29 cellular contexts compared by ENCODE assay signal in genomic region chr6:13868236-13868635, GRCh38. TPM values are rescaled to one million over a fixed set of nuclear protein-coding genes. Genes with fewer than 3 reads are reported as not detected.
DNase-seq lines count a peak whose midpoint lies in the region; ATAC-seq, FAIRE-seq and TF ChIP-seq lines count a peak whose summit lies in the region.
"Had no signal": no experiment of that assay in that cellular context is flagged by ENCODE, and none has a peak within 500 bp of the region (broad histone marks: within the 10 kb centered on the region; RNA-seq: fewer than 3 reads in every experiment).

No MANE protein-coding gene starts in this region.

- intact Hi-C loops in IMR-90 (cut with micrococcal nuclease) (no loop called here), upper lobe of right lung (cut with DNase I) (no loop called here)

- dilution Hi-C loops in IMR-90 (cut with HindIII; ENCODE audit: low sequenced_read_pairs, unreplicated experiment): no loop called here

- H3K9ac ChIP-seq in IMR-90 (ENCODE audit: low read depth, low read length) (no peak overlapping the region), H1 (replicated peaks in 1 of 4; ENCODE audit: extremely low read depth in 1 of 4, low read depth in 3 of 4, low read length in 3 of 4) (no peak overlapping the region), H9 (ENCODE audit: extremely low read depth, insufficient read length, low read length) (no peak overlapping the region)
- H3K9ac ChIP-seq: BLaER1 had no signal

- ATAC-seq in IMR-90 (ENCODE audit: low read depth) (no peak), GM21447 (IDR thresholded peaks at IDR 0.05; ENCODE audit: unreplicated experiment) (no peak), upper lobe of right lung (no peak)
- ATAC-seq: GM12878 had no signal

- peak overlapping the region; percentile 43 for H2AFZ ChIP-seq in IMR-90 (replicated peaks; ENCODE audit: low read length, poor library complexity)
- H2AFZ ChIP-seq in H1 (ENCODE audit: low read length): no peak overlapping the region
- H2AFZ ChIP-seq in H9 (ENCODE audit: low read length): no peak overlapping the region

- H3K9me3 Mint-ChIP-seq in osteocyte (ENCODE audit: unreplicated experiment) (no peaks in the 10 kb centered on the region), H9 (no peaks in the 10 kb centered on the region)
- H3K9me3 Mint-ChIP-seq: CD8-positive, alpha-beta memory T cell had no signal

- no peak overlapping the region for H4K91ac ChIP-seq in IMR-90 (ENCODE audit: insufficient read depth, low read depth, low read length)
- H4K91ac ChIP-seq in H1 (replicated peaks; ENCODE audit: insufficient read length, low read length): no peak overlapping the region
- no peak overlapping the region for H4K91ac ChIP-seq in H9 (ENCODE audit: insufficient read length, low read depth, low read length)

- no peaks in the 10 kb centered on the region for H3K9me1 ChIP-seq in IMR-90 (ENCODE audit: insufficient read depth, low read length)

- H4K5ac ChIP-seq in IMR-90 (ENCODE audit: low read depth, low read length) (no peak overlapping the region), H1 (ENCODE audit: insufficient read length, low read depth, low read length) (no peak overlapping the region), H9 (ENCODE audit: insufficient read length, low read depth, low read length) (no peak overlapping the region)

- TF ChIP-seq POLR2A in IMR-90 (IDR thresholded peaks at IDR 0.05; ENCODE audit: low read depth, low read length) (no peak), H1 (IDR thresholded peaks at IDR 0.05; ENCODE audit: control extremely low read depth in 1 of 2, low read depth in 2 of 2, low read length in 2 of 2) (no peak)

- H3K4ac ChIP-seq in IMR-90 (ENCODE audit: low read depth, low read length) (no peak overlapping the region), H1 (replicated peaks; ENCODE audit: insufficient read length, low read depth, low read length) (no peak overlapping the region), H9 (ENCODE audit: low read depth, low read length) (no peak overlapping the region)

- FAIRE-seq in HTR-8/SVneo (lab: Jason Lieb, UNC) (peak; percentile 70), H1 (lab: Jason Lieb, UNC) (no peak)
- FAIRE-seq: A204.1, GM12878, GM12892, GM18507, GM19239 had no signal

- H3K4me2 ChIP-seq in IMR-90 (ENCODE audit: low read depth, low read length): no peak overlapping the region
- H3K4me2 ChIP-seq in H1 (ENCODE audit: insufficient read depth in 1 of 2, low read depth in 2 of 2, low read length in 2 of 2): no peak overlapping the region
- no peak overlapping the region for H3K4me2 ChIP-seq in H9 (ENCODE audit: insufficient read depth, insufficient read length, low read length)
- H3K4me2 ChIP-seq: BLaER1 had no signal

- H3K56ac ChIP-seq in IMR-90 (ENCODE audit: extremely low read depth, insufficient read depth, low read length): no peak overlapping the region
- H3K56ac ChIP-seq in H1 (replicated peaks; ENCODE audit: insufficient read length, low read depth, low read length): no peak overlapping the region
- H3K56ac ChIP-seq in H9 (ENCODE audit: insufficient read length, low read depth, low read length): no peak overlapping the region

- H3K4me3 Mint-ChIP-seq in osteocyte (ENCODE audit: unreplicated experiment) (no peak overlapping the region), H9 (no peak overlapping the region)
- H3K4me3 Mint-ChIP-seq: CD14-positive monocyte; CD4-positive, alpha-beta memory T cell; CD4-positive, CD25-positive, alpha-beta regulatory T cell; CD8-positive, alpha-beta memory T cell had no signal

- H3K14ac ChIP-seq in IMR-90 (replicated peaks; ENCODE audit: low read depth, low read length): no peak overlapping the region
- no peak overlapping the region for H3K14ac ChIP-seq in H1 (ENCODE audit: insufficient read length)
- no peak overlapping the region for H3K14ac ChIP-seq in H9 (ENCODE audit: insufficient read depth, low read length)

- H3K36me3 Mint-ChIP-seq in osteocyte (ENCODE audit: unreplicated experiment) (no peaks in the 10 kb centered on the region), H9 (ENCODE audit: insufficient read depth in 1 of 3, low read depth in 3 of 3) (no peaks in the 10 kb centered on the region)
- H3K36me3 Mint-ChIP-seq: CD14-positive monocyte; CD4-positive, alpha-beta memory T cell; CD4-positive, CD25-positive, alpha-beta regulatory T cell; CD8-positive, alpha-beta memory T cell had no signal

- H2BK120ac ChIP-seq in IMR-90 (ENCODE audit: low read depth, low read length) (no peak overlapping the region), H1 (replicated peaks; ENCODE audit: low read depth, low read length) (no peak overlapping the region), H9 (ENCODE audit: low read depth, low read length, poor library complexity, severe bottlenecking) (no peak overlapping the region)

- in situ Hi-C loops in IMR-90 (cut with MboI; ENCODE audit: low sequenced_read_pairs): no loop called here

- no peak for DNase-seq in HTR-8/SVneo (ENCODE audit: insufficient read length, low spot score)
- no peak for DNase-seq in IMR-90
- no peak for DNase-seq in H1 (ENCODE audit: low read depth in 1 of 2, low spot score in 2 of 2)
- DNase-seq in osteocyte (ENCODE audit: extremely low spot score, unreplicated experiment): peak; percentile 54
- no peak for DNase-seq in upper lobe of right lung
- no peak for DNase-seq in H9
- DNase-seq: 8988T; ACHN; BE2C; C1 segment of cervical spinal cord; CD4-positive, alpha-beta memory T cell; CD4-positive, CD25-positive, alpha-beta regulatory T cell; CD8-positive, alpha-beta memory T cell; COR-L47; DMS 273 treated with DMSO at 0.1 percent for 48 hours; DMS153; DMS53; DMS79; DND-41; EL; GDM1 had no signal

- H3K36me3 ChIP-seq in IMR-90 (ENCODE audit: control insufficient read depth, insufficient read depth, low read length) (no peaks in the 10 kb centered on the region), H1 (ENCODE audit: control insufficient read depth in 2 of 4, insufficient read depth in 4 of 4, low read length in 3 of 4) (no peaks in the 10 kb centered on the region), upper lobe of right lung (no peaks in the 10 kb centered on the region)
- H3K36me3 ChIP-seq: BE2C, BLaER1 had no signal

- no TSS peak for BruUV-seq in IMR-90 (replicated peaks; lab: Mats Ljungman, UMichigan)

- no peak overlapping the region for H3K23ac ChIP-seq in IMR-90 (ENCODE audit: low read depth, low read length)
- H3K23ac ChIP-seq in H1 (ENCODE audit: insufficient read length): no peak overlapping the region
- H3K23ac ChIP-seq in H9 (ENCODE audit: insufficient read length, low read depth, low read length): no peak overlapping the region

- H4K20me1 ChIP-seq in IMR-90 (ENCODE audit: insufficient read depth, low read length): no peaks in the 10 kb centered on the region
- H4K20me1 ChIP-seq in H1 (replicated peaks in 1 of 2; ENCODE audit: control insufficient read depth in 1 of 2, insufficient read depth in 2 of 2, low read length in 2 of 2): no peaks in the 10 kb centered on the region
- no peaks in the 10 kb centered on the region for H4K20me1 ChIP-seq in H9 (ENCODE audit: control insufficient read depth, insufficient read depth, insufficient read length)
- H4K20me1 ChIP-seq: BLaER1 had no signal

- no peak overlapping the region for H3K4me3 ChIP-seq in IMR-90 (ENCODE audit: insufficient read depth, low read depth, low read length)
- H3K4me3 ChIP-seq in H1 (ENCODE audit: extremely low read depth in 1 of 4, insufficient read depth in 2 of 4, low read depth in 3 of 4, low read length in 4 of 4): no peak overlapping the region
- no peak overlapping the region for H3K4me3 ChIP-seq in upper lobe of right lung
- H3K4me3 ChIP-seq: BLaER1, GM12878 had no signal

- H3K27ac ChIP-seq in IMR-90 (ENCODE audit: insufficient read depth, low read length): no peak overlapping the region
- H3K27ac ChIP-seq in H1 (ENCODE audit: low read depth, low read length): no peak overlapping the region
- H3K27ac ChIP-seq in upper lobe of right lung: no peak overlapping the region
- no peak overlapping the region for H3K27ac ChIP-seq in H9 (ENCODE audit: insufficient read length, low read depth, low read length)
- H3K27ac ChIP-seq: BLaER1 had no signal

- H3K9me3 ChIP-seq in IMR-90 (ENCODE audit: control insufficient read depth, insufficient read depth, low read length) (no peaks in the 10 kb centered on the region), H1 (ENCODE audit: insufficient read depth in 2 of 2, low read depth in 1 of 2, low read length in 1 of 2) (no peaks in the 10 kb centered on the region; a peak in 1 of 4 replicates), upper lobe of right lung (no peaks in the 10 kb centered on the region), H9 (ENCODE audit: control insufficient read depth, low read depth, low read length) (no peaks in the 10 kb centered on the region)
- H3K9me3 ChIP-seq: BE2C, BLaER1 had no signal

- H3K23me2 ChIP-seq in H1 (ENCODE audit: low read depth, low read length) (no peaks in the 10 kb centered on the region; the same call in 1 of the 2 replicates), H9 (ENCODE audit: insufficient read length, low read depth, low read length, poor library complexity, severe bottlenecking) (no peaks in the 10 kb centered on the region)

- H3K4me1 Mint-ChIP-seq in osteocyte (ENCODE audit: unreplicated experiment): peaks cover 6% of the 10 kb centered on the region
- peaks cover 4 to 8% of the 10 kb centered on the region in 2 experiments for H3K4me1 Mint-ChIP-seq in H9

- H3K27me3 Mint-ChIP-seq in osteocyte (ENCODE audit: unreplicated experiment) (peaks cover 19% of the 10 kb centered on the region), H9 (ENCODE audit: low read depth) (peaks cover 22% of the 10 kb centered on the region)

- H4K8ac ChIP-seq in IMR-90 (ENCODE audit: low read depth in 2 of 2, low read length in 2 of 2): no peak overlapping the region
- 0 out of 2 replicates have a peak overlapping the region, but pooled peaks have one; percentile 46 for H4K8ac ChIP-seq in H1 (ENCODE audit: extremely low read depth, insufficient read depth, low read length)
- H4K8ac ChIP-seq in H9 (replicated peaks; ENCODE audit: insufficient read length, low read depth, low read length): no peak overlapping the region

- H2BK15ac ChIP-seq in IMR-90 (ENCODE audit: low read depth, low read length) (no peak overlapping the region), H1 (ENCODE audit: low read length) (no peak overlapping the region), H9 (ENCODE audit: low read depth, low read length) (no peak overlapping the region)

- no peak overlapping the region for H3T11ph ChIP-seq in H9 (ENCODE audit: low read length)

- no peak overlapping the region for H2AK9ac ChIP-seq in IMR-90 (replicated peaks; ENCODE audit: low read depth, low read length, poor library complexity)

- H3K4me1 ChIP-seq in IMR-90 (ENCODE audit: control insufficient read depth, insufficient read depth, low read length) (no peaks in the 10 kb centered on the region), H1 (replicated peaks in 1 of 4; ENCODE audit: control insufficient read depth in 3 of 4, insufficient read depth in 4 of 4, low read length in 3 of 4) (peaks cover 0 to 5% (median under 1%) of the 10 kb centered on the region in 4 experiments; a peak in 2 of 7 replicates), upper lobe of right lung (peaks cover 1% of the 10 kb centered on the region), H9 (ENCODE audit: insufficient read depth, low read length) (no peaks in the 10 kb centered on the region)
- H3K4me1 ChIP-seq: BE2C had no signal

- H2AK5ac ChIP-seq in IMR-90 (ENCODE audit: low read depth, low read length) (no peak overlapping the region), H1 (ENCODE audit: low read depth, low read length) (no peak overlapping the region), H9 (ENCODE audit: insufficient read length, low read length) (no peak overlapping the region)

- H2BK12ac ChIP-seq in H1 (ENCODE audit: low read depth, low read length) (no peak overlapping the region), H9 (ENCODE audit: insufficient read length, low read depth, low read length) (no peak overlapping the region)

- H3K79me1 ChIP-seq in IMR-90 (ENCODE audit: low read depth in 1 of 2, low read length in 2 of 2) (no peaks in the 10 kb centered on the region), H1 (ENCODE audit: low read depth, low read length) (no peaks in the 10 kb centered on the region), H9 (ENCODE audit: insufficient read depth, low read depth, low read length, poor library complexity, severe bottlenecking) (no peaks in the 10 kb centered on the region)

- H2BK20ac ChIP-seq in IMR-90 (ENCODE audit: low read depth, low read length): no peak overlapping the region
- H2BK20ac ChIP-seq in H1 (ENCODE audit: low read length): no peak overlapping the region
- no peak overlapping the region for H2BK20ac ChIP-seq in H9 (ENCODE audit: low read depth, low read length, poor library complexity, severe bottlenecking)

- H3K27ac Mint-ChIP-seq in osteocyte (ENCODE audit: unreplicated experiment) (no peak overlapping the region), H9 (no peak overlapping the region)
- H3K27ac Mint-ChIP-seq: CD4-positive, alpha-beta memory T cell; CD4-positive, CD25-positive, alpha-beta regulatory T cell had no signal

- TF ChIP-seq RAD21 in IMR-90 (IDR thresholded peaks at IDR 0.05; ENCODE audit: low read length): no peak
- no peak for TF ChIP-seq RAD21 in H1 (IDR thresholded peaks at IDR 0.05 in 1 of 2, conservative IDR thresholded peaks at IDR 0.05 in 1 of 2; ENCODE audit: low read depth in 2 of 2, low read length in 2 of 2)

- no peak for TF ChIP-seq CTCF in IMR-90 (conservative IDR thresholded peaks at IDR 0.05; ENCODE audit: low read depth, low read length)
- no peak for TF ChIP-seq CTCF in H1 (IDR thresholded peaks at IDR 0.05; ENCODE audit: control extremely low read depth in 1 of 3, insufficient read depth in 1 of 3, low read depth in 1 of 3, low read length in 3 of 3)
- no peak for TF ChIP-seq CTCF in osteocyte (IDR thresholded peaks at IDR 0.05)
- no peak for TF ChIP-seq CTCF in upper lobe of right lung (IDR thresholded peaks at IDR 0.05)
- no peak for TF ChIP-seq CTCF in H9 (conservative IDR thresholded peaks at IDR 0.05)

- H3K27me3 ChIP-seq in IMR-90 (ENCODE audit: control insufficient read depth, insufficient read depth, low read length) (peaks cover 11% of the 10 kb centered on the region), H1 (replicated peaks in 1 of 4; ENCODE audit: control insufficient read depth in 3 of 4, extremely low read depth in 1 of 4, insufficient read depth in 3 of 4, low read length in 3 of 4) (peaks cover 0 to 6% (median 6%) of the 10 kb centered on the region in 4 experiments; a peak in 5 of 7 replicates), upper lobe of right lung (no peaks in the 10 kb centered on the region), H9 (ENCODE audit: insufficient read depth, low read length) (no peaks in the 10 kb centered on the region)
- H3K27me3 ChIP-seq: BE2C, BLaER1 had no signal

- H2BK5ac ChIP-seq in IMR-90 (ENCODE audit: low read depth, low read length, poor library complexity, severe bottlenecking) (no peak overlapping the region), H1 (ENCODE audit: low read depth, low read length) (no peak overlapping the region), H9 (ENCODE audit: insufficient read length, low read length) (no peak overlapping the region)

- CTCF ChIA-PET in IMR-90 (lab: Yijun Ruan, JAX) (no interaction called here), H1 (lab: Charles Lee; ENCODE audit: partially characterized antibody) (no interaction called here)

- no peak for TF ChIP-seq EP300 in H1 (IDR thresholded peaks at IDR 0.05; ENCODE audit: borderline replicate concordance in 1 of 2, low read depth in 2 of 2, low read length in 2 of 2)

- H3K79me2 ChIP-seq in H1 (ENCODE audit: control insufficient read depth in 1 of 2, insufficient read depth in 2 of 2, low read length in 2 of 2) (no peaks in the 10 kb centered on the region), H9 (ENCODE audit: insufficient read depth, low read length) (no peaks in the 10 kb centered on the region)

- 13% methylated on average over 3 of the region's 8 CpGs; no CpG with 5 or more reads in 1 of the 2 experiments for WGBS in IMR-90 (ENCODE audit: extremely low coverage in 2 of 2, insufficient read length in 1 of 2), 2 experiments
- WGBS in H1 (ENCODE audit: extremely low coverage in 1 of 2, insufficient coverage in 1 of 2, insufficient read length in 1 of 2, insufficient replicate concordance in 2 of 2, low coverage in 1 of 2, low lambda C conversion rate in 2 of 2, missing lambda C conversion rate in 1 of 2), 2 experiments: 89% methylated on average over 8 of the region's 8 CpGs; no CpG with 5 or more reads in 1 of the 2 experiments
- WGBS in H9 (ENCODE audit: extremely low coverage, insufficient read length, low lambda C conversion rate): no CpG with 5 or more reads among the region's 8 CpGs

- POLR2A ChIA-PET in IMR-90 (lab: Charles Lee; ENCODE audit: unreplicated experiment): no interaction called here
- POLR2A ChIA-PET in H1 (lab: Charles Lee; ENCODE audit: partially characterized antibody): no interaction called here

- H3K18ac ChIP-seq in IMR-90 (ENCODE audit: low read depth, low read length): no peak overlapping the region
- no peak overlapping the region for H3K18ac ChIP-seq in H1 (ENCODE audit: extremely low read depth, low read length)
- H3K18ac ChIP-seq in H9 (ENCODE audit: insufficient read length, low read depth, low read length): no peak overlapping the region

RNA-seq across cellular contexts. Expression of gene MCUR1, which starts 53.9 kb away (rescaled TPM):
- total RNA-seq in IMR-90 (2012; rRNA removed) (4.1 and 5.6 TPM in 2 replicates), osteocyte (23.4 and 24.8 TPM in 2 replicates), upper lobe of right lung (35.0 TPM), H9 (2021) (32.0 and 35.4 TPM in 2 replicates)
- polyA plus RNA-seq in IMR-90 (2012; rRNA removed) (6.0 and 6.5 TPM in 2 replicates), H1 (2011; rRNA removed) (7.0 and 9.6 TPM in 2 replicates)
- polyA plus RNA-seq in IMR-90 (2012; cell fraction: cytosol; rRNA removed): 3.9 and 4.3 TPM in 2 replicates
- polyA plus RNA-seq in IMR-90 (2012; cell fraction: nucleus; rRNA removed; ENCODE audit: low replicate concordance): 2.6 and 2.7 TPM in 2 replicates
- total RNA-seq in H1 (2021; fragmentation: NEBNext Ultra II Directional; extraction: Animal tissue kit (Norgen Biotek cat#: 25700)): 35.9 and 37.3 TPM in 2 replicates
- polyA plus RNA-seq in H1 (2011; cell fraction: cytosol; rRNA removed): 9.3 TPM
- polyA plus RNA-seq in H1 (2011; cell fraction: nucleus; rRNA removed): 4.9 TPM
- 10.6 to 14.7 TPM (median 12.8 TPM) in 4 replicates for polyA plus RNA-seq in H1 (2012, experiment 1 of 2)
- polyA plus RNA-seq in H1 (2012, experiment 2 of 2): 4.2 TPM
- polyA plus RNA-seq in H1 (2013, experiment 1 of 2): 15.5 TPM
- 15.6 TPM for polyA plus RNA-seq in H1 (2013, experiment 2 of 2)
- polyA minus RNA-seq in H1 (2011; rRNA and poly(A)+ RNA removed): 7.7 and 8.1 TPM in 2 replicates
- 5.7 TPM for polyA minus RNA-seq in H1 (2011; cell fraction: cytosol; rRNA and poly(A)+ RNA removed)
- 9.3 TPM for polyA minus RNA-seq in H1 (2011; cell fraction: nucleus; rRNA and poly(A)+ RNA removed)

RNA-seq across cellular contexts. Expression of gene RNF182, which starts 56.5 kb away (rescaled TPM):
- 6.4 and 9.1 TPM in 2 replicates for total RNA-seq in IMR-90 (2012; rRNA removed)
- polyA plus RNA-seq in IMR-90 (2012; rRNA removed): 3.0 and 4.1 TPM in 2 replicates
- polyA plus RNA-seq in IMR-90 (2012; cell fraction: cytosol; rRNA removed): 1.5 and 3.6 TPM in 2 replicates
- polyA plus RNA-seq in IMR-90 (2012; cell fraction: nucleus; rRNA removed; ENCODE audit: low replicate concordance): 0.94 and 4.0 TPM in 2 replicates
- 10.7 and 13.0 TPM in 2 replicates for total RNA-seq in H1 (2021; fragmentation: NEBNext Ultra II Directional; extraction: Animal tissue kit (Norgen Biotek cat#: 25700))
- polyA plus RNA-seq in H1 (2011; rRNA removed): 4.2 and 6.2 TPM in 2 replicates
- polyA plus RNA-seq in H1 (2011; cell fraction: cytosol; rRNA removed): 6.1 TPM
- polyA plus RNA-seq in H1 (2011; cell fraction: nucleus; rRNA removed): 8.5 TPM
- polyA plus RNA-seq in H1 (2012, experiment 1 of 2): 6.6 to 10.4 TPM (median 8.1 TPM) in 4 replicates
- polyA plus RNA-seq in H1 (2012, experiment 2 of 2): 0.87 TPM
- polyA plus RNA-seq in H1 (2013, experiment 1 of 2): 5.6 TPM
- polyA plus RNA-seq in H1 (2013, experiment 2 of 2): 5.5 TPM
- 13.5 and 15.0 TPM in 2 replicates for polyA minus RNA-seq in H1 (2011; rRNA and poly(A)+ RNA removed)
- 6.8 TPM for polyA minus RNA-seq in H1 (2011; cell fraction: cytosol; rRNA and poly(A)+ RNA removed)
- 11.7 TPM for polyA minus RNA-seq in H1 (2011; cell fraction: nucleus; rRNA and poly(A)+ RNA removed)
- total RNA-seq in osteocyte: 9.8 and 11.0 TPM in 2 replicates
- 6.1 TPM for total RNA-seq in upper lobe of right lung
- total RNA-seq in H9 (2021): 3.5 and 3.7 TPM in 2 replicates
- total RNA-seq: CD4-positive, alpha-beta memory T cell; CD4-positive, CD25-positive, alpha-beta regulatory T cell; CD8-positive, alpha-beta memory T cell; GM12878 had no signal
- polyA plus RNA-seq: CD14-positive monocyte; CD4-positive, alpha-beta memory T cell; CD4-positive, CD25-positive, alpha-beta regulatory T cell; CD8-positive, alpha-beta memory T cell; GM12878 had no signal
